ENCODE assay signal across 9 cellular contexts in the genomic region with DNA sequence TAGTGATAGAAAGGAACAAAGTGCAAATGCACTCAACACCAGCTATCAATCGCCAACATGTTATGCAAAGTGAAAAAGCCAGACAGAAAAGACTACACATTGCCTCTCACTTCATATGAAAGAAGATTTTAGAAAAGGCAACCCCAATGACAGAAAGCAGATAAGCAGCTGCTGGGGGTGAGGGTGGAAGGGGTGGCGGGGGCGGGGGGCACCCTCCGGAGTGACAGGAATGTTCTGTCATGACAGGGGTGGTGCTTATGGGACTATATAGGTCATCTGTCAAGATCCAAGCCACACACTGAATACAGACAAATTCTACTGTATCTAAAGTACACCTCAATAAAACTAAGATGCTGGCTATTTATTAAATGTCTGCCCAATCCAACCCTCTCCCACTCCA. TPM values are rescaled to one million over a fixed set of nuclear protein-coding genes. Genes with fewer than 3 reads are reported as not detected.
A peak's percentile ranks its signal among the peaks of the same experiment; 100 is the strongest.
DNase-seq lines count a peak whose midpoint lies in the region; ATAC-seq and TF ChIP-seq lines count a peak whose summit lies in the region.
"Had no signal": no experiment of that assay in that cellular context is flagged by ENCODE, and none has a peak within 500 bp of the region (broad histone marks: within the 10 kb centered on the region; RNA-seq: fewer than 3 reads in every experiment).

No MANE protein-coding gene starts in this region.

- ATAC-seq in activated CD8-positive, alpha-beta memory T cell treated with anti-CD3 and anti-CD28 coated beads, Interleukin-2, amount 10 ng/mL, durations not matched to agents 7 days and 5 days: no peak
- ATAC-seq in lung (ENCODE audit: insufficient read depth, low FRiP score): no peak

- no peak for TF ChIP-seq POLR2A in thyroid gland (IDR thresholded peaks at IDR 0.05)

- H3K9me3 Mint-ChIP-seq in activated CD8-positive, alpha-beta memory T cell treated with anti-CD3 and anti-CD28 coated beads, Interleukin-2, amount 10 ng/mL, durations not matched to agents 7 days and 5 days (ENCODE audit: low read depth): no peaks in the 10 kb centered on the region
- no peaks in the 10 kb centered on the region for H3K9me3 Mint-ChIP-seq in brain

- no peaks in the 10 kb centered on the region for H3K27me3 ChIP-seq in lung (ENCODE audit: control insufficient read depth, insufficient read depth)
- no peaks in the 10 kb centered on the region for H3K27me3 ChIP-seq in thyroid gland

- peaks cover 57 to 61% of the 10 kb centered on the region in 2 donors for H3K4me1 ChIP-seq in lung (ENCODE audit: control insufficient read depth in 2 of 2, insufficient read depth in 2 of 2, low read length in 2 of 2)
- H3K4me1 ChIP-seq in thyroid gland: peaks cover 57 to 88% of the 10 kb centered on the region in 2 donors

- 93 to 94% methylated on average over 4 of the region's 4 CpGs for WGBS in lung, 2 donors
- 92 to 98% methylated on average over 4 of the region's 4 CpGs for WGBS in thyroid gland, 2 donors

- H3K27ac Mint-ChIP-seq in activated CD8-positive, alpha-beta memory T cell treated with anti-CD3 and anti-CD28 coated beads, Interleukin-2, amount 10 ng/mL, durations not matched to agents 7 days and 5 days: peak overlapping the region; percentile 81
- peak overlapping the region; percentile 63 to 94 (median 84) for H3K27ac Mint-ChIP-seq in brain

- no peaks in the 10 kb centered on the region for H3K27me3 Mint-ChIP-seq in activated CD8-positive, alpha-beta memory T cell treated with anti-CD3 and anti-CD28 coated beads, Interleukin-2, amount 10 ng/mL, durations not matched to agents 7 days and 5 days
- no peaks in the 10 kb centered on the region for H3K27me3 Mint-ChIP-seq in brain

- peaks cover 99% of the 10 kb centered on the region for H3K4me1 Mint-ChIP-seq in activated CD8-positive, alpha-beta memory T cell treated with anti-CD3 and anti-CD28 coated beads, Interleukin-2, amount 10 ng/mL, durations not matched to agents 7 days and 5 days
- peaks cover 98% of the 10 kb centered on the region for H3K4me1 Mint-ChIP-seq in brain

- H3K9me3 ChIP-seq in lung (ENCODE audit: control insufficient read depth in 2 of 2, insufficient read depth in 1 of 2, low read length in 1 of 2): no peaks in the 10 kb centered on the region
- no peaks in the 10 kb centered on the region for H3K9me3 ChIP-seq in thyroid gland

- peaks cover 76% of the 10 kb centered on the region for H3K36me3 Mint-ChIP-seq in activated CD8-positive, alpha-beta memory T cell treated with anti-CD3 and anti-CD28 coated beads, Interleukin-2, amount 10 ng/mL, durations not matched to agents 7 days and 5 days
- H3K36me3 Mint-ChIP-seq in brain: peaks cover 44% of the 10 kb centered on the region

- H3K36me3 ChIP-seq in lung (ENCODE audit: control insufficient read depth in 2 of 2, insufficient read depth in 2 of 2, low read length in 2 of 2) (peaks cover 7 to 57% of the 10 kb centered on the region in 2 donors), thyroid gland (peaks cover 4 to 8% of the 10 kb centered on the region in 2 donors)

- TF ChIP-seq CTCF in brain (conservative IDR thresholded peaks at IDR 0.05) (no peak), lung (IDR thresholded peaks at IDR 0.05; ENCODE audit: control extremely low read depth, extremely low read depth) (no peak), thyroid gland (IDR thresholded peaks at IDR 0.05) (no peak)

- peak overlapping the region; percentile 76 to 83 for H3K27ac ChIP-seq in lung (ENCODE audit: low read depth in 1 of 2, low read length in 1 of 2)
- peak overlapping the region; percentile 39 to 73 (median 60) for H3K27ac ChIP-seq in thyroid gland

- intact Hi-C loops in thyroid gland (cut with DNase I): no loop called here

- H3K4me3 ChIP-seq in lung: no peak overlapping the region
- H3K4me3 ChIP-seq in thyroid gland (replicated peaks in 1 of 3): no peak overlapping the region

- peak overlapping the region; percentile 29 for H3K4me3 Mint-ChIP-seq in activated CD8-positive, alpha-beta memory T cell treated with anti-CD3 and anti-CD28 coated beads, Interleukin-2, amount 10 ng/mL, durations not matched to agents 7 days and 5 days
- H3K4me3 Mint-ChIP-seq in brain: peak overlapping the region in 4 of 5 experiments; percentile 33 to 63 (median 52)

- no peak for DNase-seq in activated CD8-positive, alpha-beta memory T cell treated with anti-CD3 and anti-CD28 coated beads, Interleukin-2, amount 10 ng/mL, durations not matched to agents 7 days and 5 days
- no peak for DNase-seq in activated CD8-positive, alpha-beta memory T cell treated with anti-CD3 and anti-CD28 coated beads, Interleukin-2, amount 50 U/mL, for 4 hours
- DNase-seq in lung (ENCODE audit: low spot score) (no peak), thyroid gland (no peak), COLO668 (lab: John Stamatoyannopoulos, UW; ENCODE audit: unreplicated experiment) (no peak), amniotic stem cell (lab: John Stamatoyannopoulos, UW) (no peak)
- DNase-seq in activated CD4-positive, alpha-beta T cell treated with anti-CD3 and anti-CD28 coated beads for 1 hour: no peak
- DNase-seq: KBM-7 had no signal

- CTCF ChIA-PET in activated CD8-positive, alpha-beta memory T cell treated with anti-CD3 and anti-CD28 coated beads, Interleukin-2, amount 10 ng/mL, durations not matched to agents 7 days and 5 days (lab: Charles Lee): interaction anchor here (1.0 to 2.3 kb wide), 2 partner anchors 9 to 85 kb away, joined by 3 to 15 read pairs; no protein-coding TSS in a partner anchor

RNA-seq across cellular contexts. Expression of a gene that starts 10.7 kb away (rescaled TPM):
- total RNA-seq in activated CD8-positive, alpha-beta memory T cell treated with anti-CD3 and anti-CD28 coated beads, Interleukin-2, amount 10 ng/mL, durations not matched to agents 7 days and 5 days: 100 to 1,000 TPM; 481 to 538 TPM
- polyA plus RNA-seq in brain (ENCODE audit: insufficient read depth, low read depth, low replicate concordance) (207 TPM), lung (100 to 1,000 TPM in 1 of 2 donors, 10 to 100 TPM in 1; 72.0 to 294 TPM)
- total RNA-seq in lung (100 to 1,000 TPM; 116 to 325 TPM), thyroid gland (100 to 1,000 TPM; 122 to 238 (median 213) TPM)
